ENCODE assay signal across 1 cellular context in the genomic region with DNA sequence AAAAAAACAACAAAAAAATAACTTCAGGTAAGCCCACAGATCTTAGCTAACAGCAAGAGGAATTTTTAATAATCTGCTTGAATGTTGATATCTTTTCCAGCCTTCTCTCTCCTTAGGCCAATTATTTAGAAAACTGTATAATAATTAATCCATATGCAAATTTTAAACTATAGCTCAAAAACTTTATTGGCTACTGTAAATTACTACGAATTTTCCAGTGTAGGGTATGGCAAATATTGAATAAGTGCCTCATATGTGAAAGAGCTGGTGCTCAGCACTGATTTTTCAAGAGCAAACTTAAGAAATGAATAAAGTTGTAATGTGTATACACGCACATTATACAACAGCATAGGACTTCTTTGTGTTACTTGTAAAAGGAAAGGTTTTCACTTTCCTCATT.
TF ChIP-seq lines count a peak whose summit lies in the region.

No MANE protein-coding gene starts in this region.

TF ChIP-seq in GM12878, 131 proteins besides CTCF, POLR2A, EP300 and RAD21:
- TF ChIP-seq ZBTB40 (IDR thresholded peaks at IDR 0.05; ENCODE audit: borderline replicate concordance) (peak; percentile 75; the same call in 1 of the 2 replicates), TCF12 (IDR thresholded peaks at IDR 0.05; ENCODE audit: low read depth, low read length) (no peak), CEBPB (IDR thresholded peaks at IDR 0.05; ENCODE audit: borderline replicate concordance in 1 of 2, low read depth in 2 of 2, low read length in 2 of 2) (no peak)
